In genomic region chr17:71656987-71657858, GRCh38 we compare ENCODE assay signal across 23 cellular contexts.
"Had no signal": no experiment of that assay in that cellular context is flagged by ENCODE, and none has a peak within 500 bp of the region (broad histone marks: within the 10 kb centered on the region; RNA-seq: fewer than 3 reads in every experiment).

No MANE protein-coding gene starts in this region.

- H3K4me1 ChIP-seq: SJCRH30 had no signal

- DNase-seq: activated CD4-positive, alpha-beta T cell treated with anti-CD3 and anti-CD28 coated beads for 48 hours; activated CD4-positive, alpha-beta T cell treated with anti-CD3 and anti-CD28 coated beads, Interleukin-2, amount 50 U/mL, for 4 hours; activated CD4-positive, CD25-positive, alpha-beta regulatory T cell treated with anti-CD3 and anti-CD28 coated beads, Interleukin-2, amount 50 U/mL, for 72 hours; activated CD8-positive, alpha-beta memory T cell treated with anti-CD3 and anti-CD28 coated beads, Interleukin-2, amount 10 ng/mL, durations not matched to agents 7 days and 5 days; activated gamma-delta T cell; activated naive CD4-positive, alpha-beta T cell treated with anti-CD3 and anti-CD28 coated beads for 36 hours; activated T-cell treated with anti-CD3 and anti-CD28 coated beads, Interleukin-2, amount 50 U/mL, for 24 hours; amygdala; Karpas-422; MV-4-11; NCI-H1105; NCI-H1436; NCI-H1694 treated with DMSO at 0.1 percent for 48 hours; NCI-H2029 treated with DMSO at 0.1 percent for 48 hours; NCI-H446; NCI-H524; RPMI8226; SJCRH30; T-helper 9 cell had no signal

- H3K9me3 ChIP-seq: SJCRH30 had no signal

- FAIRE-seq: astrocyte had no signal

- H3K4me3 ChIP-seq: SJCRH30 had no signal

- H3K27ac ChIP-seq: SJCRH30 had no signal

- H3K27me3 ChIP-seq: SJCRH30 had no signal

- ATAC-seq: activated CD8-positive, alpha-beta memory T cell treated with anti-CD3 and anti-CD28 coated beads, Interleukin-2, amount 10 ng/mL, durations not matched to agents 7 days and 5 days; activated T-helper 17 cell treated with anti-CD3 and anti-CD28 coated beads, Interleukin-2, amount 50 U/mL, for 72 hours; Right ventricle myocardium inferior; WTC11 had no signal

- H3K36me3 ChIP-seq: SJCRH30 had no signal
